ENCODE assay signal across 9 cellular contexts in genomic region chr19:8148410-8149231, GRCh38. TPM values are rescaled to one million over a fixed set of nuclear protein-coding genes. Genes with fewer than 3 reads are reported as not detected.
DNase-seq lines count a peak whose midpoint lies in the region; TF ChIP-seq lines count a peak whose summit lies in the region.
"Had no signal": no experiment of that assay in that cellular context is flagged by ENCODE, and none has a peak within 500 bp of the region (broad histone marks: within the 10 kb centered on the region; RNA-seq: fewer than 3 reads in every experiment).

No MANE protein-coding gene starts in this region.

- DNase-seq in DMS79 treated with DMSO at 0.1 percent for 48 hours (lab: John Stamatoyannopoulos, UW) (peak; percentile 73), M059J (ENCODE audit: low read depth) (peak; percentile 26), chondrocyte (ENCODE audit: low spot score) (no peak), NCI-H446 (lab: John Stamatoyannopoulos, UW) (no peak), ovary (no peak)
- no peak for DNase-seq in effector CD4-positive, alpha-beta T cell
- DNase-seq: activated CD4-positive, alpha-beta memory T cell treated with anti-CD3 and anti-CD28 coated beads, Interleukin-2, amount 10 ng/mL, durations not matched to agents 7 days and 5 days had no signal

- peaks cover 9% of the 10 kb centered on the region for H3K4me1 Mint-ChIP-seq in chondrocyte (ENCODE audit: low read depth)

- peaks cover 5% of the 10 kb centered on the region for H3K27me3 ChIP-seq in neuron (ENCODE audit: insufficient read depth, low read length)
- H3K27me3 ChIP-seq in ovary, result no peaks in the 10 kb centered on the region

- H3K9me3 ChIP-seq in neuron (ENCODE audit: low read length) (peaks cover 3% of the 10 kb centered on the region), ovary (no peaks in the 10 kb centered on the region)

- H2AFZ ChIP-seq in neuron (ENCODE audit: low read depth, low read length), result peak overlapping the region; percentile 42

- no peaks in the 10 kb centered on the region for H3K9me3 Mint-ChIP-seq in chondrocyte (ENCODE audit: low read depth)
- H3K9me3 Mint-ChIP-seq: activated CD4-positive, alpha-beta memory T cell treated with anti-CD3 and anti-CD28 coated beads, Interleukin-2, amount 10 ng/mL, durations not matched to agents 7 days and 5 days had no signal

- peaks cover 2% of the 10 kb centered on the region for H3K36me3 Mint-ChIP-seq in chondrocyte (ENCODE audit: low read depth)

- no peak for TF ChIP-seq EP300 in ovary (IDR thresholded peaks at IDR 0.05)

- H3K4me1 ChIP-seq in neuron (ENCODE audit: insufficient read depth, low read length) (peaks cover 3% of the 10 kb centered on the region), ovary (ENCODE audit: insufficient read depth) (no peaks in the 10 kb centered on the region)

- H3K27me3 Mint-ChIP-seq in chondrocyte (ENCODE audit: low read depth), result peaks cover 39% of the 10 kb centered on the region

- 2 to 5% (median 3%) methylated on average over 29 to 46 of the region's 46 CpGs for WGBS in ovary, 3 donors

- H3K36me3 ChIP-seq in neuron (ENCODE audit: insufficient read depth, low read length), result no peaks in the 10 kb centered on the region
- H3K36me3 ChIP-seq in ovary, result no peaks in the 10 kb centered on the region

- H3K27ac ChIP-seq in ovary, result no peak overlapping the region

- no peak overlapping the region for H3K27ac Mint-ChIP-seq in chondrocyte (ENCODE audit: unreplicated experiment)
- H3K27ac Mint-ChIP-seq: activated CD4-positive, alpha-beta memory T cell treated with anti-CD3 and anti-CD28 coated beads, Interleukin-2, amount 10 ng/mL, durations not matched to agents 7 days and 5 days had no signal

- no peak for TF ChIP-seq POLR2A in ovary (IDR thresholded peaks at IDR 0.05)

- TF ChIP-seq CTCF in chondrocyte (IDR thresholded peaks at IDR 0.05), result no peak
- TF ChIP-seq CTCF in ovary (IDR thresholded peaks at IDR 0.05), result no peak

- peak overlapping the region; percentile 61 for H3K4me3 ChIP-seq in neuron (ENCODE audit: low read length)
- H3K4me3 ChIP-seq in ovary, result no peak overlapping the region

- H3K4me3 Mint-ChIP-seq in chondrocyte (ENCODE audit: unreplicated experiment), result peak overlapping the region; percentile 53
- H3K4me3 Mint-ChIP-seq: activated CD4-positive, alpha-beta memory T cell treated with anti-CD3 and anti-CD28 coated beads, Interleukin-2, amount 10 ng/mL, durations not matched to agents 7 days and 5 days had no signal

- intact Hi-C loops in ovary (cut with DNase I), result no loop called here

RNA-seq across cellular contexts. Expression of gene FBN3, which starts 0.8 kb away (rescaled TPM):
- total RNA-seq in M059J (2014; rRNA removed; shearing (Covaris generic)), result not detected in 2 replicates
- 0.51 to 1.3 TPM (median 0.57 TPM) in 3 replicates for total RNA-seq in chondrocyte
- total RNA-seq in ovary, result under 1 TPM in 6 of 7 donors, not detected in 1; 0.08 to 0.74 (median 0.28) TPM
- under 1 TPM in 1 of 2 donors, not detected in 1; 0.21 TPM for polyA plus RNA-seq in ovary
- total RNA-seq: activated CD4-positive, alpha-beta memory T cell treated with anti-CD3 and anti-CD28 coated beads, Interleukin-2, amount 10 ng/mL, durations not matched to agents 7 days and 5 days; fibroblast of villous mesenchyme had no signal

Comparison
In these comparisons a context has a peak if more than half of its experiments do, and no peak if none do; other contexts are left out.
1. DNase-seq: peak in DMS79 treated with DMSO at 0.1 percent for 48 hours (single experiment) and M059J (single experiment); none in chondrocyte (single experiment), effector CD4-positive, alpha-beta T cell (single experiment), NCI-H446 (0 of 2) and ovary (0 of 5).